32 cellular contexts compared by ENCODE assay signal in the genomic region with DNA sequence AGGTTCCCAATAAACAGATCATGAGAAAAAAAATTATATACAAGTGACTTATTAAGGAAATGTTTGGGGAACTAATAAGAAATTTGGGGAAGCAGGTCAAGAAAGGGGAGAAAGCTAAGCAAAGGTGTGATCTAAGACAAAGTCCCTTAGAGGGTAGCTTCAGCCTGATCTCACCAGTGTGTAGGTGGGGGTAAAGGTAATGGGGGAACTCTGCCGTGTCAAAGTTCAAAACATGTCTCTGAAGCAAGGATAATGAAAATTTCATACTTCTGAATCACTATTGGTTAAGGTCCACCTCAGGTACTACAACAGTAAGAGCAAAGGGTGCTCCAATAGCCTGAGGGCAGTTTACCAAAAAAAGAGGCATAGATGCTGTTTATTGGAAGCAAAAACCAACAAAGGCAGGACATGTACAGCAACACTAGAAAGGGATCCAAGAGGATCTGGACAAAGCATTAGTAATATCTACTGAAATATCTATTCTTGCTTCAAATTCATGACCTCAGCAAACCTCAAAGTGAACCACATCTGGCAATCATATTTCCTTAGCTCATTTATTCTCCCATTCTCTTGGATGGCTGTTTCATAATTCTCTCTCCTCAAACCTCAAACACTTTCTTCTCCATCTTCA. TPM values are rescaled to one million over a fixed set of nuclear protein-coding genes. Genes with fewer than 3 reads are reported as not detected.
DNase-seq lines count a peak whose midpoint lies in the region; ATAC-seq, FAIRE-seq and TF ChIP-seq lines count a peak whose summit lies in the region.
"Had no signal": no experiment of that assay in that cellular context is flagged by ENCODE, and none has a peak within 500 bp of the region (broad histone marks: within the 10 kb centered on the region; RNA-seq: fewer than 3 reads in every experiment).

No MANE protein-coding gene starts in this region.

- no peaks in the 10 kb centered on the region for H4K20me1 ChIP-seq in GM12878 (ENCODE audit: control insufficient read depth, insufficient read depth)

- SMC1A ChIA-PET in GM12878 (lab: Charles Lee; ENCODE audit: uncharacterized antibody, unreplicated experiment): interaction anchor here (1.5 kb wide), 1 partner anchor 10 kb away, joined by 7 read pairs; no protein-coding TSS in a partner anchor

- FAIRE-seq in GM12878 (lab: Jason Lieb, UNC): no peak
- FAIRE-seq: A549, H1 had no signal

- CTCF ChIA-PET in GM12878 (lab: Yijun Ruan, JAX): interaction anchor here (0.7 to 2.6 kb wide), 3 partner anchors 10 to 117 kb away, joined by 3 to 26 read pairs (median 4); no protein-coding TSS in a partner anchor

- H3K4me1 ChIP-seq in GM12878 (ENCODE audit: control insufficient read depth, insufficient read depth, low read length): no peaks in the 10 kb centered on the region
- H3K4me1 ChIP-seq: A549, vagina had no signal

- H3K27me3 ChIP-seq in GM12878 (replicated peaks in 1 of 2; ENCODE audit: control insufficient read depth in 2 of 2, insufficient read depth in 2 of 2, low read length in 1 of 2): no peaks in the 10 kb centered on the region
- H3K27me3 ChIP-seq: vagina had no signal

- H3K9ac ChIP-seq in GM12878 (ENCODE audit: control insufficient read depth, insufficient read depth, low read length): no peak overlapping the region

- no peak for TF ChIP-seq EP300 in GM12878 (IDR thresholded peaks at IDR 0.05; ENCODE audit: borderline replicate concordance in 1 of 2, control insufficient read depth in 1 of 2, low read depth in 2 of 2, low read length in 2 of 2)

- no peak for TF ChIP-seq RAD21 in GM12878 (IDR thresholded peaks at IDR 0.05; ENCODE audit: insufficient read depth, low read depth, low read length)

- ATAC-seq in GM12878 (no peak), GM18511 (IDR thresholded peaks at IDR 0.05; ENCODE audit: unreplicated experiment) (no peak)
- ATAC-seq: A549, left ventricle myocardium superior, natural killer cell had no signal

- in situ Hi-C loops in GM12878 (cut with MboI): no loop called here

- H3K27ac ChIP-seq in GM12878 (ENCODE audit: control insufficient read depth, insufficient read depth): no peak overlapping the region
- H3K27ac ChIP-seq: A549, vagina had no signal

- BruUV-seq in GM12878 (replicated peaks; lab: Mats Ljungman, UMichigan): no TSS peak

- POLR2A ChIA-PET in GM12878 (lab: Charles Lee): no interaction called here

- H3K4me3 ChIP-seq in HFF-Myc (replicated peaks; ENCODE audit: low read depth, low read length) (no peak overlapping the region), GM12878 (no peak overlapping the region)
- H3K4me3 ChIP-seq: A549, vagina had no signal

- H3K4me2 ChIP-seq in GM12878 (ENCODE audit: control insufficient read depth, insufficient read depth): no peak overlapping the region
- H3K4me2 ChIP-seq: A549 had no signal

- intact Hi-C loops in GM12878 (cut with micrococcal nuclease; ENCODE audit: unreplicated experiment): no loop called here

- WGBS in GM12878 (ENCODE audit: insufficient coverage, insufficient replicate concordance, low lambda C conversion rate, missing lambda C conversion rate): 94% methylated on average over 1 of the region's 1 CpG

- no peak for TF ChIP-seq POLR2A in GM12878 (IDR thresholded peaks at IDR 0.05; ENCODE audit: low read depth, low read length)

- RAD21 ChIA-PET in GM12878 (lab: Charles Lee; ENCODE audit: unreplicated experiment): no interaction called here

- no peaks in the 10 kb centered on the region for H3K9me3 ChIP-seq in GM12878 (replicated peaks; ENCODE audit: control insufficient read depth, insufficient read depth, low read length)
- H3K9me3 ChIP-seq: A549, Caco-2, vagina had no signal

- DNase-seq in AG20443 (ENCODE audit: low spot score): peak; percentile 60
- peak; percentile 40 for DNase-seq in HFF-Myc (ENCODE audit: extremely low read depth, low read depth)
- no peak for DNase-seq in GM12878 (ENCODE audit: low read depth, low spot score)
- DNase-seq in iris pigment epithelial cell (ENCODE audit: low read depth): peak; percentile 60
- no peak for DNase-seq in NCI-H524 treated with DMSO at 0.1 percent for 48 hours (lab: John Stamatoyannopoulos, UW)
- no peak for DNase-seq in SW 1271 (lab: John Stamatoyannopoulos, UW)
- no peak for DNase-seq in activated CD4-positive, alpha-beta T cell treated with anti-CD3 and anti-CD28 coated beads for 4 hours
- DNase-seq: activated CD4-positive, alpha-beta T cell treated with anti-CD3 and anti-CD28 coated beads, Interleukin-2, amount 10 ng/mL, durations not matched to agents 24 days and 14 days; activated naive CD4-positive, alpha-beta T cell treated with anti-CD3 and anti-CD28 coated beads, Interleukin-2, amount 50 U/mL, for 16 hours; aorta; C1 segment of cervical spinal cord; Caco-2; caudate nucleus; foreskin melanocyte; KBM-7; left ventricle myocardium superior; midbrain; MV-4-11; natural killer cell; NCI-H146; NCI-H510A; RPMI8226; stimulated activated CD4-positive, alpha-beta T cell treated with anti-CD3 and anti-CD28 coated beads, Interleukin-12 subunit alpha, Interleukin-12 subunit beta, amount 100 ng/mL, for 4 hours; stimulated activated CD4-positive, alpha-beta T cell treated with anti-CD3 and anti-CD28 coated beads, Interleukin-4, amount 100 ng/mL, for 4 hours; stimulated activated naive CD4-positive, alpha-beta T cell treated with Interleukin-2 at 50 U/mL for 16 hours; T-helper 2 cell had no signal

- no peaks in the 10 kb centered on the region for H3K79me2 ChIP-seq in GM12878 (ENCODE audit: control insufficient read depth, insufficient read depth, low read length)

- no peaks in the 10 kb centered on the region for H3K36me3 ChIP-seq in GM12878 (ENCODE audit: control insufficient read depth in 2 of 2, insufficient read depth in 2 of 2, low read length in 1 of 2)
- H3K36me3 ChIP-seq: vagina had no signal

- no peak overlapping the region for H2AFZ ChIP-seq in GM12878 (ENCODE audit: control insufficient read depth, low read depth, low read length)

- TF ChIP-seq CTCF in HFF-Myc (IDR thresholded peaks at IDR 0.05; ENCODE audit: low read depth, low read length, missing control alignments) (no peak), GM12878 (IDR thresholded peaks at IDR 0.05 in 2 of 3, conservative IDR thresholded peaks at IDR 0.05 in 1 of 3; ENCODE audit: control insufficient read depth in 2 of 3, extremely low read depth in 1 of 3, insufficient read depth in 1 of 3, low read depth in 3 of 3, low read length in 3 of 3) (no peak)

TF ChIP-seq in GM12878, 131 proteins besides CTCF, POLR2A, EP300 and RAD21 (continues in another document):
- TF ChIP-seq NFXL1 (IDR thresholded peaks at IDR 0.05; ENCODE audit: borderline replicate concordance): no peak

RNA-seq across cellular contexts. Expression of gene ACAD11, which starts 6.9 kb away (rescaled TPM):
- total RNA-seq in GM12878 (2013; cell fraction: nucleolus; rRNA removed): 96.7 and 96.9 TPM in 2 replicates
- total RNA-seq in GM12878 (2014; rRNA removed) (10.0 and 12.8 TPM in 2 replicates), GM12878 (2014; rRNA removed; fragmentation: Illumina TruSeq; extraction: Trizol) (11.5 and 12.4 TPM in 2 replicates), GM12878 (2021) (7.7 and 8.7 TPM in 2 replicates)
- polyA plus RNA-seq in GM12878 (2011; ENCODE audit: low read depth): 12.8 TPM
- polyA plus RNA-seq in GM12878 (2011; rRNA removed) (15.9 and 25.4 TPM in 2 replicates), GM12878 (2014; fragmentation: Illumina TruSeq; extraction: Trizol) (14.1 and 14.2 TPM in 2 replicates), GM12878 (2014; fragmentation: Nextera tagmentation; extraction: Ambion mirVana) (1 to 10 TPM; 2.4 to 4.7 TPM), GM12878 (2014; rRNA removed) (14.2 and 17.9 TPM in 2 replicates), GM12878 (2016; fragmentation: Nextera tagmentation; extraction: Ambion mirVana) (10 to 100 TPM; 10.1 to 10.6 TPM)
- polyA plus RNA-seq in GM12878 (2011; cell fraction: cytosol; rRNA removed): 8.1 and 8.8 TPM in 2 replicates
- 46.9 and 48.4 TPM in 2 replicates for polyA plus RNA-seq in GM12878 (2011; cell fraction: nucleus; rRNA removed)
- polyA plus RNA-seq in GM12878 (2012): 12.1 and 16.6 TPM in 2 replicates
- polyA minus RNA-seq in GM12878 (2011; rRNA and poly(A)+ RNA removed): 17.2 and 19.6 TPM in 2 replicates
- 4.1 and 4.4 TPM in 2 replicates for polyA minus RNA-seq in GM12878 (2011; cell fraction: cytosol; rRNA and poly(A)+ RNA removed)
- 26.0 and 41.8 TPM in 2 replicates for polyA minus RNA-seq in GM12878 (2011; cell fraction: nucleus; rRNA and poly(A)+ RNA removed)

RNA-seq across cellular contexts. Expression of gene UBA5, which starts 7.4 kb away (rescaled TPM):
- total RNA-seq in GM12878 (2013; cell fraction: nucleolus; rRNA removed): 127 and 139 TPM in 2 replicates
- total RNA-seq in GM12878 (2014; rRNA removed) (51.0 and 53.8 TPM in 2 replicates), GM12878 (2014; rRNA removed; fragmentation: Illumina TruSeq; extraction: Trizol) (29.2 and 29.4 TPM in 2 replicates), GM12878 (2021) (31.9 and 33.6 TPM in 2 replicates)
- 17.9 TPM for polyA plus RNA-seq in GM12878 (2011; ENCODE audit: low read depth)
- polyA plus RNA-seq in GM12878 (2011; rRNA removed) (62.1 and 91.4 TPM in 2 replicates), GM12878 (2014; fragmentation: Illumina TruSeq; extraction: Trizol) (33.8 and 41.1 TPM in 2 replicates), GM12878 (2014; fragmentation: Nextera tagmentation; extraction: Ambion mirVana) (10 to 100 TPM; 10.2 to 16.7 TPM), GM12878 (2014; rRNA removed) (53.6 and 55.5 TPM in 2 replicates), GM12878 (2016; fragmentation: Nextera tagmentation; extraction: Ambion mirVana) (10 to 100 TPM; 54.5 to 60.0 TPM)
- polyA plus RNA-seq in GM12878 (2011; cell fraction: cytosol; rRNA removed): 26.5 and 31.8 TPM in 2 replicates
- 77.0 and 92.6 TPM in 2 replicates for polyA plus RNA-seq in GM12878 (2011; cell fraction: nucleus; rRNA removed)
- polyA plus RNA-seq in GM12878 (2012): 33.2 and 40.2 TPM in 2 replicates
- 27.5 and 37.8 TPM in 2 replicates for polyA minus RNA-seq in GM12878 (2011; rRNA and poly(A)+ RNA removed)
- 39.3 and 43.3 TPM in 2 replicates for polyA minus RNA-seq in GM12878 (2011; cell fraction: cytosol; rRNA and poly(A)+ RNA removed)
- polyA minus RNA-seq in GM12878 (2011; cell fraction: nucleus; rRNA and poly(A)+ RNA removed): 95.4 and 154 TPM in 2 replicates

RNA-seq across cellular contexts. Expression of gene ACKR4, which starts 55.7 kb away (rescaled TPM):
- 0.24 and 0.58 TPM in 2 replicates for total RNA-seq in GM12878 (2013; cell fraction: nucleolus; rRNA removed)
- 0.06 and 0.16 TPM in 2 replicates for total RNA-seq in GM12878 (2014; rRNA removed)
- 0.18 and 0.27 TPM in 2 replicates for total RNA-seq in GM12878 (2014; rRNA removed; fragmentation: Illumina TruSeq; extraction: Trizol)
- 0.10 TPM in 1 of 2 replicates, not detected in the other for total RNA-seq in GM12878 (2021)
- 0.68 TPM for polyA plus RNA-seq in GM12878 (2011; ENCODE audit: low read depth)
- polyA plus RNA-seq in GM12878 (2011; rRNA removed): 0.06 and 0.07 TPM in 2 replicates
- not detected in 2 replicates for polyA plus RNA-seq in GM12878 (2011; cell fraction: cytosol; rRNA removed)
- polyA plus RNA-seq in GM12878 (2011; cell fraction: nucleus; rRNA removed): 0.25 TPM in 2 replicates
- polyA plus RNA-seq in GM12878 (2012): 0.28 and 0.46 TPM in 2 replicates
- 0.21 and 0.27 TPM in 2 replicates for polyA plus RNA-seq in GM12878 (2014; fragmentation: Illumina TruSeq; extraction: Trizol)
- polyA plus RNA-seq in GM12878 (2014; fragmentation: Nextera tagmentation; extraction: Ambion mirVana): under 1 TPM; 0.15 to 0.18 TPM
- polyA plus RNA-seq in GM12878 (2014; rRNA removed): 0.22 and 0.40 TPM in 2 replicates
- under 1 TPM; 0.06 to 0.08 TPM for polyA plus RNA-seq in GM12878 (2016; fragmentation: Nextera tagmentation; extraction: Ambion mirVana)
- polyA minus RNA-seq in GM12878 (2011; rRNA and poly(A)+ RNA removed): not detected in 2 replicates
- polyA minus RNA-seq in GM12878 (2011; cell fraction: cytosol; rRNA and poly(A)+ RNA removed): not detected in 2 replicates
- polyA minus RNA-seq in GM12878 (2011; cell fraction: nucleus; rRNA and poly(A)+ RNA removed): not detected in 2 replicates
- total RNA-seq: Caco-2, Daoy, H1, HT1080, vagina had no signal
- polyA plus RNA-seq: H1 had no signal

Comparison
In these comparisons a context has a peak if more than half of its experiments do, and no peak if none do; other contexts are left out.
1. DNase-seq: peak in AG20443 (single experiment), HFF-Myc (single experiment) and iris pigment epithelial cell (single experiment); none in GM12878 (single experiment), NCI-H524 treated with DMSO at 0.1 percent for 48 hours (single experiment), SW 1271 (0 of 2) and activated CD4-positive, alpha-beta T cell treated with anti-CD3 and anti-CD28 coated beads for 4 hours (0 of 2).